23 cellular contexts compared by ENCODE assay signal in genomic region chr7:37333075-37333474, GRCh38.
DNase-seq lines count a peak whose midpoint lies in the region; ATAC-seq and TF ChIP-seq lines count a peak whose summit lies in the region.
"Had no signal": no experiment of that assay in that cellular context is flagged by ENCODE, and none has a peak within 500 bp of the region (broad histone marks: within the 10 kb centered on the region; RNA-seq: fewer than 3 reads in every experiment).

No MANE protein-coding gene starts in this region.

- no peak overlapping the region for H3K4me3 Mint-ChIP-seq in stimulated activated memory B cell treated with anti-CD40 and anti-IgM and Interleukin-4, amounts not matched to agents 10 μg/mL and 1 μg/mL and 100 μg/mL, for 72 hours
- H3K4me3 Mint-ChIP-seq: activated T-helper 1 cell treated with anti-CD3 and anti-CD28 coated beads, Interleukin-12 subunit alpha, Interleukin-12 subunit beta, Interleukin-2, Interleukin-4 antibody, amounts not matched to agents 30 ng/mL and 10 ng/mL and 1 ng/mL, durations not matched to agents 14 hours and 24 hours and 36 hours; nephron progenitor cell; T-helper 2 cell treated with Interferon-gamma antibody and Interleukin-4, amounts not matched to agents 5 μg/mL and 100 μg/mL, for 36 hours; WTC11 had no signal

- H3K27ac ChIP-seq in VCaP (peak overlapping the region; percentile 39; the same call in 1 of the 2 replicates), left ventricle myocardium inferior (replicated peaks) (peak overlapping the region; percentile 86)
- H3K27ac ChIP-seq: body of pancreas, C4-2B, SK-N-MC had no signal

- TF ChIP-seq CTCF in VCaP (conservative IDR thresholded peaks at IDR 0.05) = no peak
- TF ChIP-seq CTCF in left ventricle myocardium inferior (IDR thresholded peaks at IDR 0.05; ENCODE audit: borderline replicate concordance) = no peak
- no peak for TF ChIP-seq CTCF in BE2C (IDR thresholded peaks at IDR 0.05; ENCODE audit: low read depth, low read length)

- ATAC-seq in Right ventricle myocardium inferior (peak; percentile 23), left cardiac atrium (no peak), HG03342 (IDR thresholded peaks at IDR 0.05; ENCODE audit: unreplicated experiment) (no peak)
- no peak for ATAC-seq in stimulated activated memory B cell treated with anti-CD40 and anti-IgM and Interleukin-4, amounts not matched to agents 10 μg/mL and 1 μg/mL and 100 μg/mL, for 72 hours
- ATAC-seq: body of pancreas; mucosa of descending colon; stimulated activated effector memory CD8-positive, alpha-beta T cell treated with anti-CD3 and anti-CD28 coated beads, Interleukin-12 subunit alpha, Interleukin-12 subunit beta, amount 100 ng/mL, for 72 hours; WTC11 had no signal

- no peak overlapping the region for H3K4me3 ChIP-seq in left ventricle myocardium inferior
- H3K4me3 ChIP-seq in BE2C (ENCODE audit: low read depth, low read length) = no peak overlapping the region
- H3K4me3 ChIP-seq: body of pancreas, MG63, mucosa of descending colon, SK-N-MC, skin epidermis had no signal

- intact Hi-C loops in Right ventricle myocardium inferior (cut with DNase I) = loop anchor here (2.0 kb wide), 1 partner anchor 22 kb away; no protein-coding TSS in a partner anchor
- intact Hi-C loops in left cardiac atrium (cut with DNase I) = no loop called here
- intact Hi-C loops in left ventricle myocardium inferior (cut with micrococcal nuclease) = no loop called here

- H3K9me3 ChIP-seq in left ventricle myocardium inferior (replicated peaks) (peaks cover 11% of the 10 kb centered on the region), BE2C (no peaks in the 10 kb centered on the region; the same call in 1 of the 2 replicates)
- H3K9me3 ChIP-seq: body of pancreas, MG63, mucosa of descending colon had no signal

- no peaks in the 10 kb centered on the region for H3K27me3 ChIP-seq in left ventricle myocardium inferior (ENCODE audit: low read depth)
- H3K27me3 ChIP-seq in BE2C = no peaks in the 10 kb centered on the region
- H3K27me3 ChIP-seq: body of pancreas, MG63 had no signal

- H3K4me1 ChIP-seq in left ventricle myocardium inferior (peaks cover 32% of the 10 kb centered on the region), BE2C (peaks cover 3% of the 10 kb centered on the region)
- H3K4me1 ChIP-seq: body of pancreas had no signal

- no peaks in the 10 kb centered on the region for H3K27me3 Mint-ChIP-seq in stimulated activated memory B cell treated with anti-CD40 and anti-IgM and Interleukin-4, amounts not matched to agents 10 μg/mL and 1 μg/mL and 100 μg/mL, for 72 hours
- H3K27me3 Mint-ChIP-seq: IgD-negative memory B cell had no signal

- H3K36me3 ChIP-seq in left ventricle myocardium inferior = no peaks in the 10 kb centered on the region
- H3K36me3 ChIP-seq in BE2C = no peaks in the 10 kb centered on the region
- H3K36me3 ChIP-seq: MG63 had no signal

- H3K9me3 Mint-ChIP-seq in stimulated activated memory B cell treated with anti-CD40 and anti-IgM and Interleukin-4, amounts not matched to agents 10 μg/mL and 1 μg/mL and 100 μg/mL, for 72 hours = no peaks in the 10 kb centered on the region
- H3K9me3 Mint-ChIP-seq: IgD-negative memory B cell; stimulated activated effector memory CD8-positive, alpha-beta T cell treated with anti-CD3 and anti-CD28 coated beads, Interleukin-12 subunit alpha, Interleukin-12 subunit beta, amount 100 ng/mL, for 72 hours; T-helper 2 cell treated with Interferon-gamma antibody and Interleukin-4, amounts not matched to agents 5 μg/mL and 100 μg/mL, for 36 hours had no signal

- DNase-seq in Right ventricle myocardium inferior (ENCODE audit: missing footprints) = no peak
- DNase-seq in left cardiac atrium = no peak
- no peak for DNase-seq in left ventricle myocardium inferior
- no peak for DNase-seq in NCI-H2081 treated with DMSO at 0.1 percent for 48 hours (lab: John Stamatoyannopoulos, UW)
- DNase-seq in BE2C = no peak
- DNase-seq: body of pancreas; MG63; mucosa of descending colon; NCI-H1417 treated with DMSO at 0.1 percent for 48 hours; NCI-H510A; nephron progenitor cell; stimulated activated CD4-positive, alpha-beta T cell treated with anti-CD3 and anti-CD28 coated beads, Interleukin-1b, Interleukin-23, amount 100 ng/mL, for 48 hours had no signal

- H3K4me1 Mint-ChIP-seq in stimulated activated memory B cell treated with anti-CD40 and anti-IgM and Interleukin-4, amounts not matched to agents 10 μg/mL and 1 μg/mL and 100 μg/mL, for 72 hours = peaks cover 69% of the 10 kb centered on the region

- peak overlapping the region; percentile 60 for H3K27ac Mint-ChIP-seq in stimulated activated memory B cell treated with anti-CD40 and anti-IgM and Interleukin-4, amounts not matched to agents 10 μg/mL and 1 μg/mL and 100 μg/mL, for 72 hours
- H3K27ac Mint-ChIP-seq: nephron progenitor cell; stimulated activated effector memory CD8-positive, alpha-beta T cell treated with anti-CD3 and anti-CD28 coated beads, Interleukin-12 subunit alpha, Interleukin-12 subunit beta, amount 100 ng/mL, for 72 hours; WTC11 had no signal

- peaks cover 54% of the 10 kb centered on the region for H3K36me3 Mint-ChIP-seq in stimulated activated memory B cell treated with anti-CD40 and anti-IgM and Interleukin-4, amounts not matched to agents 10 μg/mL and 1 μg/mL and 100 μg/mL, for 72 hours
